15 cellular contexts compared by ENCODE assay signal in the genomic region with DNA sequence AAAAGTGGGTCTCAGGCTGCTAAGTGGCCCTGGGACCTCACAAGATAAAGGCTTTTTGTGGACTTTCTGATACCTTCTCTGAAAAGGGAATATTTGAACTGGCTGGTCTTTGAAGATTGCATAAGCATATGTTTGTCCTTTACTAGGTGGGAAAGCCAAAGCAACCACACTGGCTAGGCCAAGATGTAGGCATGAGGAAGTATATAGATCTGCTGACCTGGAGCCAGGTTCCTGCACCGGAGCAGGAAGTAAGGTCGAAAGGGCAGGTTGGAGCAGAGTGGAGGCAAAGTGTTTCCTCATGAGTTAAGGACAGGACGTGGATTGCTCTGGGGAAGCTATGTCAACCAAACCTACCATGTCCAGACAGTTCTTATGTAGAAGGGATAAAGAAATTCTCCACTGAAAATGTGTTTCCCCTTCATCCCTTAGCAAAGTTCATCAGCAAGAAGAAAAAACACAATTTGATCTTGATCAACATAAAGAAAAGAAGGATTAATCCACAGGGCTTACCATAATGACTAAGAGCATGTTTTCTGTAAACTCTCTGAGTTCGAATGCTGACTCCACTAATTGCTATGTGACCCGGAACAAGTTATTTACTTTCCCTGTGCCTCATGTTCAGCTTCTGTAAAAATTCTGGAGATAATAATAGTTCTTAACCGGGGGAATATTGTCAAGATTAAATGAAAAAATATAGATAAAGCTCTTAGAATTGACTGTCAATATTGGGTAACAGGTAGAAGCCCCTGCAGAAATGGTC.
"Had no signal": no experiment of that assay in that cellular context is flagged by ENCODE, and none has a peak within 500 bp of the region (broad histone marks: within the 10 kb centered on the region; RNA-seq: fewer than 3 reads in every experiment).

No MANE protein-coding gene starts in this region.

- H3K36me3 Mint-ChIP-seq: activated naive CD8-positive, alpha-beta T cell treated with anti-CD3 and anti-CD28 coated beads, Interleukin-2, amount 10 ng/mL, durations not matched to agents 7 days and 5 days had no signal

- H3K27ac Mint-ChIP-seq: activated naive CD8-positive, alpha-beta T cell treated with anti-CD3 and anti-CD28 coated beads, Interleukin-2, amount 10 ng/mL, durations not matched to agents 7 days and 5 days had no signal

- ATAC-seq: activated CD4-positive, CD25-positive, alpha-beta regulatory T cell treated with anti-CD3 and anti-CD28 coated beads, Interleukin-2, amount 50 U/mL, for 24 hours had no signal

- H3K27me3 ChIP-seq: brain microvascular endothelial cell, sigmoid colon, thyroid gland had no signal

- H3K4me3 ChIP-seq: sigmoid colon, thyroid gland had no signal

- H3K27ac ChIP-seq: brain microvascular endothelial cell, sigmoid colon, thyroid gland had no signal

- H3K9me3 Mint-ChIP-seq: neural crest cell had no signal

- H3K4me1 Mint-ChIP-seq: activated naive CD8-positive, alpha-beta T cell treated with anti-CD3 and anti-CD28 coated beads, Interleukin-2, amount 10 ng/mL, durations not matched to agents 7 days and 5 days; neural crest cell had no signal

- H3K4me1 ChIP-seq: sigmoid colon, thyroid gland had no signal

- H3K4me3 Mint-ChIP-seq: activated naive CD8-positive, alpha-beta T cell treated with anti-CD3 and anti-CD28 coated beads, Interleukin-2, amount 10 ng/mL, durations not matched to agents 7 days and 5 days; neural crest cell had no signal

- H3K9me3 ChIP-seq: thyroid gland had no signal

- H3K36me3 ChIP-seq: brain microvascular endothelial cell, sigmoid colon, thyroid gland had no signal

- DNase-seq: activated CD4-positive, alpha-beta T cell treated with anti-CD3 and anti-CD28 coated beads, Interleukin-2, amount 50 U/mL, for 1 hour; activated CD8-positive, alpha-beta memory T cell treated with anti-CD3 and anti-CD28 coated beads for 24 hours; activated naive CD8-positive, alpha-beta T cell treated with anti-CD3 and anti-CD28 coated beads, Interleukin-2, amount 10 ng/mL, durations not matched to agents 7 days and 5 days; brain microvascular endothelial cell; cerebellar nuclear complex; effector CD8-positive, alpha-beta T cell; foreskin melanocyte; head of caudate nucleus; kidney glomerular epithelial cell; midbrain; sigmoid colon; stimulated activated CD4-positive, alpha-beta T cell treated with anti-CD3 and anti-CD28 coated beads, Interleukin-1b, Interleukin-23, amount 100 ng/mL, for 48 hours; thyroid gland had no signal
